Comparison of ENCODE assay signal across 8 cellular contexts in genomic region chr16:81889896-81890634, GRCh38.
DNase-seq lines count a peak whose midpoint lies in the region; ATAC-seq, FAIRE-seq and TF ChIP-seq lines count a peak whose summit lies in the region.

No MANE protein-coding gene starts in this region.

- intact Hi-C loops in Calu3 (cut with micrococcal nuclease; ENCODE audit: unreplicated experiment), result loop anchor here (1.0 kb wide), 3 partner anchors 50 to 340 kb away; no protein-coding TSS in a partner anchor
- intact Hi-C loops in endothelial cell of umbilical vein (cut with micrococcal nuclease), result loop anchor here (1.0 kb wide), 6 partner anchors 11 to 340 kb away; no protein-coding TSS in a partner anchor

- H3K9me3 ChIP-seq in endothelial cell of umbilical vein (replicated peaks; ENCODE audit: control insufficient read depth, insufficient read depth, low read length), result no peaks in the 10 kb centered on the region

- H3K4me2 ChIP-seq in endothelial cell of umbilical vein (ENCODE audit: insufficient read depth, low read length), result no peak overlapping the region

- H3K4me1 Mint-ChIP-seq in Calu3 (ENCODE audit: low read depth, unreplicated experiment), result peaks cover 7% of the 10 kb centered on the region
- no peaks in the 10 kb centered on the region for H3K4me1 Mint-ChIP-seq in activated CD8-positive, alpha-beta T cell treated with anti-CD3 and anti-CD28 coated beads, Interleukin-2, amount 10 ng/mL, durations not matched to agents 7 days and 5 days (ENCODE audit: low read depth)

- H3K4me3 Mint-ChIP-seq in Calu3 (ENCODE audit: low read depth, unreplicated experiment), result no peak overlapping the region
- H3K4me3 Mint-ChIP-seq in activated CD8-positive, alpha-beta T cell treated with anti-CD3 and anti-CD28 coated beads, Interleukin-2, amount 10 ng/mL, durations not matched to agents 7 days and 5 days, result no peak overlapping the region

- no peak overlapping the region for H3K27ac ChIP-seq in endothelial cell of umbilical vein (ENCODE audit: insufficient read depth, low read depth, low read length)

- H4K20me1 ChIP-seq in endothelial cell of umbilical vein (replicated peaks; ENCODE audit: control insufficient read depth, extremely low read depth, insufficient read depth, low read length), result no peaks in the 10 kb centered on the region

- no peak overlapping the region for H3K27ac Mint-ChIP-seq in Calu3 (ENCODE audit: unreplicated experiment)
- H3K27ac Mint-ChIP-seq in activated CD8-positive, alpha-beta T cell treated with anti-CD3 and anti-CD28 coated beads, Interleukin-2, amount 10 ng/mL, durations not matched to agents 7 days and 5 days, result no peak overlapping the region

- peak; percentile 89 for ATAC-seq in activated CD8-positive, alpha-beta T cell treated with anti-CD3 and anti-CD28 coated beads, Interleukin-2, amount 10 ng/mL, durations not matched to agents 7 days and 5 days

- BruUV-seq in Calu3 (replicated peaks; lab: Mats Ljungman, UMichigan) (no TSS peak), endothelial cell of umbilical vein (replicated peaks; lab: Mats Ljungman, UMichigan) (no TSS peak)

- H3K27me3 Mint-ChIP-seq in Calu3 (ENCODE audit: unreplicated experiment), result peaks cover 81% of the 10 kb centered on the region
- H3K27me3 Mint-ChIP-seq in activated CD8-positive, alpha-beta T cell treated with anti-CD3 and anti-CD28 coated beads, Interleukin-2, amount 10 ng/mL, durations not matched to agents 7 days and 5 days (ENCODE audit: low read depth), result no peaks in the 10 kb centered on the region

- H3K9me3 Mint-ChIP-seq in Calu3 (ENCODE audit: low read depth, unreplicated experiment), result no peaks in the 10 kb centered on the region
- H3K9me3 Mint-ChIP-seq in activated CD8-positive, alpha-beta T cell treated with anti-CD3 and anti-CD28 coated beads, Interleukin-2, amount 10 ng/mL, durations not matched to agents 7 days and 5 days (ENCODE audit: insufficient read depth), result no peaks in the 10 kb centered on the region

- TF ChIP-seq POLR2A in endothelial cell of umbilical vein (IDR thresholded peaks at IDR 0.05; ENCODE audit: low read depth, low read length), result no peak

- H3K36me3 ChIP-seq in endothelial cell of umbilical vein (ENCODE audit: control insufficient read depth in 2 of 2, extremely low read depth in 1 of 2, insufficient read depth in 2 of 2, low read length in 2 of 2), result no peaks in the 10 kb centered on the region

- FAIRE-seq in endothelial cell of umbilical vein (lab: Jason Lieb, UNC), result peak; percentile 67

- no peaks in the 10 kb centered on the region for H3K79me2 ChIP-seq in endothelial cell of umbilical vein (ENCODE audit: control insufficient read depth, insufficient read depth, low read length)

- H3K4me1 ChIP-seq in endothelial cell of umbilical vein (ENCODE audit: control insufficient read depth, extremely low read depth, insufficient read depth, low read length), result no peaks in the 10 kb centered on the region

- no peaks in the 10 kb centered on the region for H3K9me1 ChIP-seq in endothelial cell of umbilical vein (replicated peaks; ENCODE audit: control insufficient read depth, extremely low read depth, insufficient read depth, low read length)

- dilution Hi-C loops in endothelial cell of umbilical vein (cut with MboI; ENCODE audit: extremely low pct_ligation_motif_present, low sequenced_read_pairs), result no loop called here

- H2AFZ ChIP-seq in endothelial cell of umbilical vein (ENCODE audit: low read depth, low read length), result no peak overlapping the region

- TF ChIP-seq CTCF in Calu3 (IDR thresholded peaks at IDR 0.05; ENCODE audit: unreplicated experiment) (peak; percentile 65), endothelial cell of umbilical vein (IDR thresholded peaks at IDR 0.05; ENCODE audit: extremely low read depth in 1 of 2, insufficient read depth in 1 of 2, low read depth in 1 of 2, low read length in 2 of 2) (peak; percentile 85 to 89)

- POLR2A ChIA-PET in activated CD8-positive, alpha-beta T cell treated with anti-CD3 and anti-CD28 coated beads, Interleukin-2, amount 10 ng/mL, durations not matched to agents 7 days and 5 days (lab: Charles Lee), result no interaction called here
- POLR2A ChIA-PET in endothelial cell of umbilical vein (lab: Charles Lee), result no interaction called here

- H3K4me3 ChIP-seq in endothelial cell of umbilical vein (replicated peaks in 1 of 3; ENCODE audit: insufficient read depth in 1 of 3, low read depth in 1 of 3, low read length in 3 of 3), result no peak overlapping the region

- H3K27me3 ChIP-seq in endothelial cell of umbilical vein (ENCODE audit: control insufficient read depth in 2 of 2, insufficient read depth in 2 of 2, low read length in 2 of 2), result no peaks in the 10 kb centered on the region

- H3K36me3 Mint-ChIP-seq in Calu3 (ENCODE audit: insufficient read depth, unreplicated experiment), result peaks cover 4% of the 10 kb centered on the region
- H3K36me3 Mint-ChIP-seq in activated CD8-positive, alpha-beta T cell treated with anti-CD3 and anti-CD28 coated beads, Interleukin-2, amount 10 ng/mL, durations not matched to agents 7 days and 5 days (ENCODE audit: low read depth), result no peaks in the 10 kb centered on the region

- CTCF ChIA-PET in Calu3 (lab: Charles Lee), result interaction anchor here (0.9 to 1.4 kb wide), 2 partner anchors 107 to 341 kb away, joined by 7 to 8 read pairs; no protein-coding TSS in a partner anchor
- CTCF ChIA-PET in activated CD8-positive, alpha-beta T cell treated with anti-CD3 and anti-CD28 coated beads, Interleukin-2, amount 10 ng/mL, durations not matched to agents 7 days and 5 days (lab: Charles Lee), result interaction anchor here (0.7 to 3.7 kb wide), 12 partner anchors 8 to 340 kb away, joined by 3 to 28 read pairs (median 4); partner anchors contain the start of gene SDR42E1
- CTCF ChIA-PET in endothelial cell of umbilical vein (lab: Charles Lee), result interaction anchor here (0.7 to 5.4 kb wide), 15 partner anchors 11 to 567 kb away, joined by 3 to 59 read pairs (median 5); partner anchors contain the start of gene MPHOSPH6

- no peak overlapping the region for H3K9ac ChIP-seq in endothelial cell of umbilical vein (replicated peaks; ENCODE audit: extremely low read depth, insufficient read depth, low read length)

- DNase-seq in Calu3, result peak; percentile 86
- peak; percentile 51 for DNase-seq in HCEC 1CT
- DNase-seq in NCI-H748 treated with DMSO at 0.1 percent for 48 hours (lab: John Stamatoyannopoulos, UW), result peak; percentile 30
- DNase-seq in activated CD8-positive, alpha-beta T cell treated with anti-CD3 and anti-CD28 coated beads, Interleukin-2, amount 10 ng/mL, durations not matched to agents 7 days and 5 days, result peak; percentile 76
- DNase-seq in endothelial cell of umbilical vein (ENCODE audit: low read depth, low spot score), result peak; percentile 80
- DNase-seq in myocyte (ENCODE audit: low read depth), result peak; percentile 78
- DNase-seq in stimulated activated naive CD4-positive, alpha-beta T cell (lab: John Stamatoyannopoulos, UW), result peak in 5 of 6 experiments; percentile 7 to 54 (median 21)
- DNase-seq in NCI-H1048 (lab: John Stamatoyannopoulos, UW), result no peak

TF ChIP-seq in endothelial cell of umbilical vein, 7 proteins besides CTCF, POLR2A, EP300 and RAD21:
- TF ChIP-seq POLR2AphosphoS5 (IDR thresholded peaks at IDR 0.05; ENCODE audit: insufficient read depth, low read depth, low read length) (no peak), FOS (IDR thresholded peaks at IDR 0.05; ENCODE audit: borderline replicate concordance, insufficient read depth, low read length) (no peak), GATA2 (IDR thresholded peaks at IDR 0.05; ENCODE audit: insufficient read depth, insufficient read length, low read depth, low read length) (no peak), JUN (IDR thresholded peaks at IDR 0.05; ENCODE audit: borderline replicate concordance, insufficient read depth, insufficient read length, low read depth) (no peak), MAX (IDR thresholded peaks at IDR 0.05; ENCODE audit: insufficient read depth, insufficient read length) (no peak), EZH2 (IDR thresholded peaks at IDR 0.05; ENCODE audit: borderline replicate concordance, low read depth, low read length, severe bottlenecking) (no peak), MYC (IDR thresholded peaks at IDR 0.05; ENCODE audit: low read depth, low read length) (no peak)
